ENCODE assay signal across 28 cellular contexts in the genomic region with DNA sequence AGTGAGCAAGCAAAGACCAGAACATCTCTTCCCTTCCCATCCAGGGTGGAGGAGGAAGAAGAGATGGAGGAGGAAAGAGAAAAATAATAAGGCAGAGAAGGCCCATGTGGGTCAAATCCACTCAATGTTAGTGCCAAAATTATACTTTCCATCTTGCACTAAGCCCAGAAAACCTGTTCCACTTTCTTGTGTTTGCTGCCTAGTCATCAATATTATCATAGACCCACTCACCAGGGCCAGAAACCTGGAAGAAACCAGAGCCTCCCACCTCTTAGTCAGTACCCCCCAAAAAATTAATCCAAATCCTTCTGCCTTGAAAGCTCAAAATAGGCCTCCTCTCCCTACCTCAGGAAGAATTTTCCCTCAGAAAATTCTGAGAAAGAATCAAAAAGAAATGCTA.
"Had no signal": no experiment of that assay in that cellular context is flagged by ENCODE, and none has a peak within 500 bp of the region (broad histone marks: within the 10 kb centered on the region; RNA-seq: fewer than 3 reads in every experiment).

No MANE protein-coding gene starts in this region.

- H3K4me1 ChIP-seq: colonic mucosa, esophagus squamous epithelium, foreskin keratinocyte, gastrocnemius medialis, gastroesophageal sphincter, heart left ventricle, heart right ventricle had no signal

- DNase-seq: colonic mucosa; cortex of kidney; dermis blood vessel endothelial cell; dorsolateral prefrontal cortex; effector CD4-positive, alpha-beta T cell; effector CD8-positive, alpha-beta T cell; effector memory CD4-positive, alpha-beta T cell; effector memory CD8-positive, alpha-beta T cell; endodermal cell; erythroblast; esophagus squamous epithelium; foreskin fibroblast; foreskin keratinocyte; foreskin melanocyte; gastrocnemius medialis; glutamatergic neuron; head of caudate nucleus; heart left ventricle; heart right ventricle had no signal

- H3K9me3 ChIP-seq: colonic mucosa, esophagus muscularis mucosa, esophagus squamous epithelium, gastrocnemius medialis, gastroesophageal sphincter, heart left ventricle had no signal

- H3K36me3 ChIP-seq: colonic mucosa, esophagus muscularis mucosa, esophagus squamous epithelium, gastrocnemius medialis, gastroesophageal sphincter, heart left ventricle, heart right ventricle had no signal

- FAIRE-seq: colon, endometrium, endothelial cell of umbilical vein, frontal cortex had no signal

- H3K4me3 ChIP-seq: colonic mucosa, coronary artery, dorsolateral prefrontal cortex, esophagus muscularis mucosa, esophagus squamous epithelium, gastrocnemius medialis, gastroesophageal sphincter, heart left ventricle, heart right ventricle had no signal

- ATAC-seq: effector memory CD8-positive, alpha-beta T cell; esophagus mucosa; foreskin keratinocyte; gastrocnemius medialis; gastroesophageal sphincter; heart left ventricle; heart right ventricle had no signal

- H3K27ac ChIP-seq: colonic mucosa, coronary artery, dorsolateral prefrontal cortex, epithelial cell of prostate, esophagus muscularis mucosa, esophagus squamous epithelium, foreskin keratinocyte, gastrocnemius medialis, gastroesophageal sphincter, heart left ventricle, heart right ventricle had no signal

- H3K27me3 ChIP-seq: colonic mucosa, esophagus muscularis mucosa, esophagus squamous epithelium, foreskin keratinocyte, gastrocnemius medialis, gastroesophageal sphincter had no signal
